Comparison of ENCODE assay signal across 1 cellular context in the genomic region with DNA sequence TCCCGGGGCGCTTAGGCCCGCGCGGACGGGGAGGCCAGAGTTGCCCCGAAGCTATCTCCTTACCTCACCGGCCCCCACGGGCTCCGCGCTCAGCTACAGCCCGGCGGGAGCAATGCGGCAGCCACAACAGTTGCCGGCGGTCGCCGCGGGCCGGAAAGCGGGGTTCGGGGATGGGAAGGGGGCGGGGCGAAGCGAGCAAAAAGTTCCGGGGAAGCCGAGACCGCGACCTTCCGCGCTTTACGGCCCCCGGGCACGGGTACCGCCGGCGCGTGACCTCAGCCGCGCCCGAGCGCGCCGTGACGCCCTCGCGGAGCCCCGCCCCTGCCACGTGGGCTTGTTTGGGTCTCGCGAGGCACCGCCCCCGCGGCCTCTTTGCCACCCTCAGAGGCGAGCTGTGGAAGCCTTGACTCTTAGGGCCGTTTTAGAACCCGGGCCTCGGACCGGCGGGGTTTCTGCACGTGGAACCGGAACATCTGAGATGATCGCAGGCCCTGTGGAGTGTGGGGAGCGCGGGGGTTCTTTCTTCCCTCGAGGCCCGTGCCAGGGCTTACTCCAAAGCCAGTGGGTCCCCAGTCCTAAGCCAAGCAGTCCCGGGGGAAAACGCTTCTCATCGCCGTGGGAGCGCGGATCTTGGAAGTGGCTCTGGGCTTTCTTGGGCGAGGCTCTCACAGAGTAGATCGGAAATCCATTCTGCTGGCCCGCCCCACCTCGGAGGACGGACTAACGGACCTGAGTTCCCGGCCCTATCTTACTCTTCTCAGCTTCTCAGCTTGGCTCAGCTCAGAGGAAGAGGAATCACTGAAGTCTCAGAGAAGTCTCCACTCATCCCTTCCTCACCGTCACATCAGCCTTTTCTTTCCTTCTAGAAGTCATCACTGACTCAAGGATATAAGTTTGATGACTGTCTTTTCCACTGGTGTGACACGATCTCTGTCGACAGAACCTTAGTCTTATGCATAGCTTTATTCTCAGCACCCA.
TF ChIP-seq lines count a peak whose summit lies in the region.
"Not testable (repeated sequence)": the region's sequence is repeated elsewhere in the genome, so short reads cannot be mapped to it uniquely, and the experiment has no call there.

No MANE protein-coding gene starts in this region.

TF ChIP-seq in K562, 482 proteins besides CTCF, POLR2A, EP300 and RAD21 (continued from another document):
- TF ChIP-seq THAP12 (CRISPR knock-in tag; IDR thresholded peaks at IDR 0.05) (0 out of 2 replicates have a peak, but pooled peaks have one; percentile 62), SP1 (CRISPR knock-in tag; IDR thresholded peaks at IDR 0.05) (peak; percentile 73), TOE1 (IDR thresholded peaks at IDR 0.05; ENCODE audit: borderline replicate concordance) (peak; percentile 50; the same call in 1 of the 2 replicates), CREM (IDR thresholded peaks at IDR 0.05; ENCODE audit: low read depth) (peak; percentile 89), POLR2G (IDR thresholded peaks at IDR 0.05; ENCODE audit: low read depth, low read length) (peak; percentile 80), L3MBTL2 (IDR thresholded peaks at IDR 0.05) (peak; percentile 90), NRF1 (conservative IDR thresholded peaks at IDR 0.05 in 1 of 2, IDR thresholded peaks at IDR 0.05 in 1 of 2) (peak; percentile 52 to 58; a peak in 3 of 4 replicates)
- TF ChIP-seq TOE1 (CRISPR knock-in tag; IDR thresholded peaks at IDR 0.05; ENCODE audit: borderline replicate concordance, low read depth), result not testable (repeated sequence)
